Comparison of ENCODE assay signal across 11 cellular contexts in genomic region chr9:119284118-119284517, GRCh38.
DNase-seq lines count a peak whose midpoint lies in the region; ATAC-seq and TF ChIP-seq lines count a peak whose summit lies in the region.
"Had no signal": no experiment of that assay in that cellular context is flagged by ENCODE, and none has a peak within 500 bp of the region (broad histone marks: within the 10 kb centered on the region; RNA-seq: fewer than 3 reads in every experiment).

No MANE protein-coding gene starts in this region.

- TF ChIP-seq CTCF in hepatocyte (IDR thresholded peaks at IDR 0.05; ENCODE audit: poor library complexity) (peak; percentile 40), smooth muscle cell (IDR thresholded peaks at IDR 0.05; ENCODE audit: borderline replicate concordance, insufficient read depth, poor library complexity, severe bottlenecking) (peak; percentile 5)

- H2AFZ ChIP-seq in hepatocyte (no peak overlapping the region), smooth muscle cell (ENCODE audit: low read depth) (no peak overlapping the region)

- WGBS in hepatocyte (ENCODE audit: low lambda C conversion rate, missing lambda C conversion rate) = 50% methylated on average over 4 of the region's 4 CpGs
- WGBS in smooth muscle cell (ENCODE audit: low lambda C conversion rate) = 41% methylated on average over 4 of the region's 4 CpGs

- no peak overlapping the region for H3K27ac ChIP-seq in hepatocyte
- H3K27ac ChIP-seq in smooth muscle cell (ENCODE audit: low read depth) = no peak overlapping the region
- H3K27ac ChIP-seq: foreskin keratinocyte, ovary had no signal

- H3K9me3 ChIP-seq in hepatocyte (ENCODE audit: low read depth) (no peaks in the 10 kb centered on the region), smooth muscle cell (replicated peaks; ENCODE audit: low read depth) (no peaks in the 10 kb centered on the region)
- H3K9me3 ChIP-seq: ovary had no signal

- H3K4me3 ChIP-seq in hepatocyte = no peak overlapping the region
- H3K4me3 ChIP-seq in smooth muscle cell = no peak overlapping the region
- H3K4me3 ChIP-seq: ovary had no signal

- H3F3A ChIP-seq in smooth muscle cell (ENCODE audit: low read depth) = no peaks in the 10 kb centered on the region

- no peaks in the 10 kb centered on the region for H3K9me2 ChIP-seq in hepatocyte (replicated peaks; ENCODE audit: insufficient read depth)

- DNase-seq in NCI-H82 (lab: John Stamatoyannopoulos, UW) (peak; percentile 44), NCI-H82 treated with DMSO at 0.1 percent for 48 hours (lab: John Stamatoyannopoulos, UW; ENCODE audit: unreplicated experiment) (no peak), NCI-H69 (lab: John Stamatoyannopoulos, UW) (peak; percentile 79), hepatocyte (ENCODE audit: low spot score) (peak; percentile 27), smooth muscle cell (lab: John Stamatoyannopoulos, UW; ENCODE audit: unreplicated experiment) (no peak), OCI-M1 (lab: John Stamatoyannopoulos, UW) (no peak), SKM-1 treated with dmso at 0.1 percent for 144 hours (lab: John Stamatoyannopoulos, UW; ENCODE audit: unreplicated experiment) (no peak)
- DNase-seq: foreskin keratinocyte; NK-92 treated with Interleukin-12 subunit alpha and Interleukin-12 subunit beta, amount 100 ng/mL, for 24 hours; ovary had no signal

- no peaks in the 10 kb centered on the region for H4K20me1 ChIP-seq in hepatocyte (ENCODE audit: insufficient read depth, poor library complexity, severe bottlenecking)
- no peaks in the 10 kb centered on the region for H4K20me1 ChIP-seq in smooth muscle cell (ENCODE audit: low read depth)

- H3K27me3 ChIP-seq in hepatocyte = peaks cover 18% of the 10 kb centered on the region
- H3K27me3 ChIP-seq in smooth muscle cell (ENCODE audit: low read depth) = peaks cover 40% of the 10 kb centered on the region
- H3K27me3 ChIP-seq: foreskin keratinocyte, ovary had no signal

- ATAC-seq in GM18519 (IDR thresholded peaks at IDR 0.05; ENCODE audit: low FRiP score, unreplicated experiment) = no peak
- ATAC-seq: foreskin keratinocyte had no signal

- H3K4me1 ChIP-seq in hepatocyte (ENCODE audit: insufficient read depth) (no peaks in the 10 kb centered on the region), smooth muscle cell (ENCODE audit: low read depth) (no peaks in the 10 kb centered on the region)
- H3K4me1 ChIP-seq: foreskin keratinocyte had no signal

- H3K36me3 ChIP-seq in hepatocyte (replicated peaks; ENCODE audit: insufficient read depth, low read depth) = no peaks in the 10 kb centered on the region
- H3K36me3 ChIP-seq in smooth muscle cell (ENCODE audit: low read depth) = no peaks in the 10 kb centered on the region
- H3K36me3 ChIP-seq: ovary had no signal

- H3K4me2 ChIP-seq in hepatocyte (no peak overlapping the region), smooth muscle cell (no peak overlapping the region)

- H3K79me2 ChIP-seq in hepatocyte (no peaks in the 10 kb centered on the region), smooth muscle cell (ENCODE audit: low read depth) (no peaks in the 10 kb centered on the region)

- H3K9ac ChIP-seq in smooth muscle cell (ENCODE audit: low read depth) = no peak overlapping the region

Comparison
In these comparisons a context has a peak if more than half of its experiments do, and no peak if none do; other contexts are left out.
1. DNase-seq: peak in NCI-H82 (single experiment), NCI-H69 (single experiment) and hepatocyte (single experiment); none in NCI-H82 treated with DMSO at 0.1 percent for 48 hours (single experiment), smooth muscle cell (single experiment), OCI-M1 (single experiment) and SKM-1 treated with dmso at 0.1 percent for 144 hours (single experiment).